Comparison of ENCODE assay signal across 1 cellular context in the genomic region with DNA sequence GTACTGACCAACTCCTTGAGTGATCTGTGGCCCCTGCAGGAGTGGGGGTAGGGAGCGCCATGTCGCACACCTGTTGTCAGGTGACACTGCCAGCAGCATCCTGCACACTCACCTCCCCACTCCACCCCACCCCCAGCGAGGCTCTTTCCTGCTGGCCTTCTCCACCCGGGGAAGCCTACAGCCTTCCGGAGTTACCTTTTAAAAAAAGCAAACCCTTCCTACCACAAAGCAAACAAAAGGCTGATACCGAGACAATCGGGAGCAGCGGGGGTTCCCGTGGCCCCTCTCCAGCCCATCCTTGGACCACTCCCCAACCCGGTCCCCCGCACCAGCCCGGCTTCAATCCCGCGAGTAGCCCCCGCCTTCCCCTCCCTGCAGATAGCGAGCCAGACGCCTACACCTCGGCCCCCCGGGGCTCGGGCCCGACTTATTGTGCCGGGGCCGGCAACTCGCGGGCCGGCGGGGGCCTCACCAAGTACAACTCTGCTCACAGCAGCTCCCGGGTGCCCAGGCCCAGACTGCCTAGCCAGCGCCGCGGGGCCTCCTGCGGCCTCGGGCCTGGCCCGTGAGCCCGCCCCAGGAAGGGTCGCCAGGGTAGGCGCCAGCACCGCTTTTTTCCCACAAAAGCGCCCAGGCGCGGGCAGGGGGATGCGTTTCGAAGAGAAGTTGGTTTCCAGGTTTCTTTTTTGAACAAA.
TF ChIP-seq lines count a peak whose summit lies in the region.

No MANE protein-coding gene starts in this region.

TF ChIP-seq in HCT116, 20 proteins besides CTCF, POLR2A, EP300 and RAD21 (continued from another document):
- TF ChIP-seq, protein P1, sequence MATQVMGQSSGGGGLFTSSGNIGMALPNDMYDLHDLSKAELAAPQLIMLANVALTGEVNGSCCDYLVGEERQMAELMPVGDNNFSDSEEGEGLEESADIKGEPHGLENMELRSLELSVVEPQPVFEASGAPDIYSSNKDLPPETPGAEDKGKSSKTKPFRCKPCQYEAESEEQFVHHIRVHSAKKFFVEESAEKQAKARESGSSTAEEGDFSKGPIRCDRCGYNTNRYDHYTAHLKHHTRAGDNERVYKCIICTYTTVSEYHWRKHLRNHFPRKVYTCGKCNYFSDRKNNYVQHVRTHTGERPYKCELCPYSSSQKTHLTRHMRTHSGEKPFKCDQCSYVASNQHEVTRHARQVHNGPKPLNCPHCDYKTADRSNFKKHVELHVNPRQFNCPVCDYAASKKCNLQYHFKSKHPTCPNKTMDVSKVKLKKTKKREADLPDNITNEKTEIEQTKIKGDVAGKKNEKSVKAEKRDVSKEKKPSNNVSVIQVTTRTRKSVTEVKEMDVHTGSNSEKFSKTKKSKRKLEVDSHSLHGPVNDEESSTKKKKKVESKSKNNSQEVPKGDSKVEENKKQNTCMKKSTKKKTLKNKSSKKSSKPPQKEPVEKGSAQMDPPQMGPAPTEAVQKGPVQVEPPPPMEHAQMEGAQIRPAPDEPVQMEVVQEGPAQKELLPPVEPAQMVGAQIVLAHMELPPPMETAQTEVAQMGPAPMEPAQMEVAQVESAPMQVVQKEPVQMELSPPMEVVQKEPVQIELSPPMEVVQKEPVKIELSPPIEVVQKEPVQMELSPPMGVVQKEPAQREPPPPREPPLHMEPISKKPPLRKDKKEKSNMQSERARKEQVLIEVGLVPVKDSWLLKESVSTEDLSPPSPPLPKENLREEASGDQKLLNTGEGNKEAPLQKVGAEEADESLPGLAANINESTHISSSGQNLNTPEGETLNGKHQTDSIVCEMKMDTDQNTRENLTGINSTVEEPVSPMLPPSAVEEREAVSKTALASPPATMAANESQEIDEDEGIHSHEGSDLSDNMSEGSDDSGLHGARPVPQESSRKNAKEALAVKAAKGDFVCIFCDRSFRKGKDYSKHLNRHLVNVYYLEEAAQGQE (IDR thresholded peaks at IDR 0.05; ENCODE audit: low read depth) = no peak
- no peak for TF ChIP-seq CEBPB (IDR thresholded peaks at IDR 0.05; ENCODE audit: low read depth)
- no peak for TF ChIP-seq EGR1 (IDR thresholded peaks at IDR 0.05; ENCODE audit: low read depth)
- TF ChIP-seq, protein P2, sequence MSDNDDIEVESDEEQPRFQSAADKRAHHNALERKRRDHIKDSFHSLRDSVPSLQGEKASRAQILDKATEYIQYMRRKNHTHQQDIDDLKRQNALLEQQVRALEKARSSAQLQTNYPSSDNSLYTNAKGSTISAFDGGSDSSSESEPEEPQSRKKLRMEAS (IDR thresholded peaks at IDR 0.05) = peak; percentile 48
- TF ChIP-seq ZNF274 (IDR thresholded peaks at IDR 0.05; ENCODE audit: low read depth, low read length) = no peak
- TF ChIP-seq SRF (IDR thresholded peaks at IDR 0.05; ENCODE audit: low read depth) = no peak
- TF ChIP-seq EZH2phosphoT487 (IDR thresholded peaks at IDR 0.05; ENCODE audit: borderline replicate concordance) = no peak
- peak; percentile 52; the same call in 1 of the 2 replicates for TF ChIP-seq SIN3A (IDR thresholded peaks at IDR 0.05; ENCODE audit: low read depth)
- peak; percentile 16; the same call in 1 of the 2 replicates for TF ChIP-seq JUND (IDR thresholded peaks at IDR 0.05)
- no peak for TF ChIP-seq EZH2 (IDR thresholded peaks at IDR 0.05)
- no peak for TF ChIP-seq ELF1 (IDR thresholded peaks at IDR 0.05; ENCODE audit: borderline replicate concordance, low read depth)
- TF ChIP-seq, protein P3, sequence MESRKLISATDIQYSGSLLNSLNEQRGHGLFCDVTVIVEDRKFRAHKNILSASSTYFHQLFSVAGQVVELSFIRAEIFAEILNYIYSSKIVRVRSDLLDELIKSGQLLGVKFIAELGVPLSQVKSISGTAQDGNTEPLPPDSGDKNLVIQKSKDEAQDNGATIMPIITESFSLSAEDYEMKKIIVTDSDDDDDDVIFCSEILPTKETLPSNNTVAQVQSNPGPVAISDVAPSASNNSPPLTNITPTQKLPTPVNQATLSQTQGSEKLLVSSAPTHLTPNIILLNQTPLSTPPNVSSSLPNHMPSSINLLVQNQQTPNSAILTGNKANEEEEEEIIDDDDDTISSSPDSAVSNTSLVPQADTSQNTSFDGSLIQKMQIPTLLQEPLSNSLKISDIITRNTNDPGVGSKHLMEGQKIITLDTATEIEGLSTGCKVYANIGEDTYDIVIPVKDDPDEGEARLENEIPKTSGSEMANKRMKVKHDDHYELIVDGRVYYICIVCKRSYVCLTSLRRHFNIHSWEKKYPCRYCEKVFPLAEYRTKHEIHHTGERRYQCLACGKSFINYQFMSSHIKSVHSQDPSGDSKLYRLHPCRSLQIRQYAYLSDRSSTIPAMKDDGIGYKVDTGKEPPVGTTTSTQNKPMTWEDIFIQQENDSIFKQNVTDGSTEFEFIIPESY (IDR thresholded peaks at IDR 0.05; ENCODE audit: extremely low read depth, insufficient replicate concordance, low read length) = no peak
- 0 out of 2 replicates have a peak, but pooled peaks have one; percentile 8 for TF ChIP-seq POLR2AphosphoS5 (IDR thresholded peaks at IDR 0.05; ENCODE audit: low read depth, low read length)
